1 cellular context compared by ENCODE assay signal in the genomic region with DNA sequence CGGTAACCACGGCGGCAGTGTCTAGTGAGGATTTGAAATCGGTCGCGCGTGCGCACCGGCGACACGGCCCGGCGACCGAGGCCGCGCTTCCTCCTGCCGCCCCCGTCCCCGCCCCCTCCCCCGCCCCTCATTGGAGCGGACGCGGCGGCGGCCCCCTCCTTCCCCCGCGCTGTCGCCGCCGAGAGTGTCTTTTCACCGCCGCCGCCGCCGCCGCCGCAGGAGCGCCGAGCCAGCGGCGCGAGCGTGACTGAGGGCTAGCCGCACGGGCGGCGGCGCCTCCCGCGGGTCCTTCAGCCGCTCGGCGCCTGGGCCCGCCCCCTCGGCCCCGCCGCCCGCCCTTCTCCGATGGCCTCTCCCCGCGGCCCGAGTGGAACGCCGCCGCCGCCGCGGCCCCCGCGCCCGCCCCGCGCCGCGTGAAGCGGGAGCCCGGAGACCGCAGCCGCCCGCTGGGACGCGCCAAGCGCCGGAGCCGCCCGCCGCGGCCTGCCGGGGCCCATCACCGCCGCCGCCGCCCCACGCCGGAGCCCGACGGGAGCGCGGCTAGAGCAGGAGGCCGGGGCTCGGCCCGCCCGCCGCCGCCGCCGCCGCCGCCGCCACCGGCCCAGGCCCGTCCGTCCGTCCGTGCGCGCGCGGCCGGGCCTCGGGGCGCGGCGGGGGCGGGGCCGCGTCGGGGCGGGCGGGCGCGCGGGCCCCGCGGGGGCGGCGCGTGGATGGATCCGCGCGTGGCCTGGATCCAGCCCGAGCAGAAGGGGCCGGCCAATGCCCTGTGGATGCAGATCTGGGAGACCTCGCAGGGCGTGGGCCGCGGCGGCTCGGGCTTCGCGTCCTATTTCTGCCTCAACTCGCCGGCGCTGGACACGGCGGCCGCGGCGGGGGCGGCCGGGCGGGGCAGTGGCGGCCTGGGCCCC.
TF ChIP-seq lines count a peak whose summit lies in the region.

Gene TENT4A, plus strand, starts transcription at position 159 of the 908 bp plus-strand sequence. Its CDS starts 552 bp downstream, at position 711.

TF ChIP-seq in GM12878, 131 proteins besides CTCF, POLR2A, EP300 and RAD21 (continued from another document):
- TF ChIP-seq, protein P1, sequence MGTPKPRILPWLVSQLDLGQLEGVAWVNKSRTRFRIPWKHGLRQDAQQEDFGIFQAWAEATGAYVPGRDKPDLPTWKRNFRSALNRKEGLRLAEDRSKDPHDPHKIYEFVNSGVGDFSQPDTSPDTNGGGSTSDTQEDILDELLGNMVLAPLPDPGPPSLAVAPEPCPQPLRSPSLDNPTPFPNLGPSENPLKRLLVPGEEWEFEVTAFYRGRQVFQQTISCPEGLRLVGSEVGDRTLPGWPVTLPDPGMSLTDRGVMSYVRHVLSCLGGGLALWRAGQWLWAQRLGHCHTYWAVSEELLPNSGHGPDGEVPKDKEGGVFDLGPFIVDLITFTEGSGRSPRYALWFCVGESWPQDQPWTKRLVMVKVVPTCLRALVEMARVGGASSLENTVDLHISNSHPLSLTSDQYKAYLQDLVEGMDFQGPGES (IDR thresholded peaks at IDR 0.05): no peak
- TF ChIP-seq, protein P2, sequence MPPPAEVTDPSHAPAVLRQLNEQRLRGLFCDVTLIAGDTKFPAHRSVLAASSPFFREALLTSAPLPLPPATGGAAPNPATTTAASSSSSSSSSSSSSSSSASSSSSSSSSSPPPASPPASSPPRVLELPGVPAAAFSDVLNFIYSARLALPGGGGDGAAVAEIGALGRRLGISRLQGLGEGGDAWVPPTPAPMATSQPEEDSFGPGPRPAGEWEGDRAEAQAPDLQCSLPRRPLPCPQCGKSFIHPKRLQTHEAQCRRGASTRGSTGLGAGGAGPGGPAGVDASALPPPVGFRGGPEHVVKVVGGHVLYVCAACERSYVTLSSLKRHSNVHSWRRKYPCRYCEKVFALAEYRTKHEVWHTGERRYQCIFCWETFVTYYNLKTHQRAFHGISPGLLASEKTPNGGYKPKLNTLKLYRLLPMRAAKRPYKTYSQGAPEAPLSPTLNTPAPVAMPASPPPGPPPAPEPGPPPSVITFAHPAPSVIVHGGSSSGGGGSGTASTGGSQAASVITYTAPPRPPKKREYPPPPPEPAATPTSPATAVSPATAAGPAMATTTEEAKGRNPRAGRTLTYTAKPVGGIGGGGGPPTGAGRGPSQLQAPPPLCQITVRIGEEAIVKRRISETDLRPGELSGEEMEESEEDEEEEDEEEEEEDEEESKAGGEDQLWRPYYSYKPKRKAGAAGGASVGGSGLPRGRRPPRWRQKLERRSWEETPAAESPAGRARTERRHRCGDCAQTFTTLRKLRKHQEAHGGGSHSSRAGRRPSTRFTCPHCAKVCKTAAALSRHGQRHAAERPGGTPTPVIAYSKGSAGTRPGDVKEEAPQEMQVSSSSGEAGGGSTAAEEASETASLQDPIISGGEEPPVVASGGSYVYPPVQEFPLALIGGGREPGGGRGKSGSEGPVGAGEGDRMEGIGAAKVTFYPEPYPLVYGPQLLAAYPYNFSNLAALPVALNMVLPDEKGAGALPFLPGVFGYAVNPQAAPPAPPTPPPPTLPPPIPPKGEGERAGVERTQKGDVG (CRISPR knock-in tag; IDR thresholded peaks at IDR 0.05): no peak
- no peak for TF ChIP-seq CHD4 (IDR thresholded peaks at IDR 0.05)
- TF ChIP-seq MXI1 (IDR thresholded peaks at IDR 0.05; ENCODE audit: low read depth, low read length): no peak
- no peak for TF ChIP-seq NFYA (IDR thresholded peaks at IDR 0.05; ENCODE audit: borderline replicate concordance, low read depth, low read length)
- TF ChIP-seq PAX5 (IDR thresholded peaks at IDR 0.05; ENCODE audit: borderline replicate concordance, low read depth, low read length): no peak
- no peak for TF ChIP-seq SMAD1 (IDR thresholded peaks at IDR 0.05; ENCODE audit: low read depth, partially characterized antibody)
- TF ChIP-seq RBBP5 (conservative IDR thresholded peaks at IDR 0.05): no peak
- peak in 1 of 2 experiments; percentile 74; a peak in 1 of 3 replicates for TF ChIP-seq EGR1 (IDR thresholded peaks at IDR 0.05; ENCODE audit: borderline replicate concordance in 1 of 2, low read depth in 2 of 2, low read length in 2 of 2)
